In genomic region chr13:76210262-76210661, GRCh38 we compare ENCODE assay signal across 16 cellular contexts.
DNase-seq lines count a peak whose midpoint lies in the region; ATAC-seq and TF ChIP-seq lines count a peak whose summit lies in the region.
"Had no signal": no experiment of that assay in that cellular context is flagged by ENCODE, and none has a peak within 500 bp of the region (broad histone marks: within the 10 kb centered on the region; RNA-seq: fewer than 3 reads in every experiment).

No MANE protein-coding gene starts in this region.

- H3K27me3 ChIP-seq in neural progenitor cell: no peaks in the 10 kb centered on the region

- H3K9me3 Mint-ChIP-seq in neural progenitor cell: no peaks in the 10 kb centered on the region
- H3K9me3 Mint-ChIP-seq: activated naive CD8-positive, alpha-beta T cell treated with anti-CD3 and anti-CD28 coated beads for 36 hours; natural killer cell treated with Interleukin-12 subunit alpha and Interleukin-12 subunit beta and Interleukin-15 and Interleukin-18, amount 100 ng/mL, for 72 hours; type B pancreatic cell had no signal

- H3K4me3 Mint-ChIP-seq in neural progenitor cell: no peak overlapping the region
- H3K4me3 Mint-ChIP-seq: activated naive CD8-positive, alpha-beta T cell treated with anti-CD3 and anti-CD28 coated beads for 36 hours; natural killer cell treated with Interleukin-12 subunit alpha and Interleukin-12 subunit beta and Interleukin-15 and Interleukin-18, amount 100 ng/mL, for 72 hours; type B pancreatic cell had no signal

- H3F3A ChIP-seq in neural progenitor cell (ENCODE audit: low read depth): no peaks in the 10 kb centered on the region

- no peaks in the 10 kb centered on the region for H3K79me2 ChIP-seq in neural progenitor cell (ENCODE audit: low read depth)

- peaks cover 2% of the 10 kb centered on the region for H3K27me3 Mint-ChIP-seq in neural progenitor cell (ENCODE audit: insufficient read depth, low read depth)
- H3K27me3 Mint-ChIP-seq: activated naive CD8-positive, alpha-beta T cell treated with anti-CD3 and anti-CD28 coated beads for 36 hours; natural killer cell treated with Interleukin-12 subunit alpha and Interleukin-12 subunit beta and Interleukin-15 and Interleukin-18, amount 100 ng/mL, for 72 hours; type B pancreatic cell had no signal

- H3K27ac Mint-ChIP-seq in neural progenitor cell: no peak overlapping the region
- H3K27ac Mint-ChIP-seq: activated naive CD8-positive, alpha-beta T cell treated with anti-CD3 and anti-CD28 coated beads for 36 hours; natural killer cell treated with Interleukin-12 subunit alpha and Interleukin-12 subunit beta and Interleukin-15 and Interleukin-18, amount 100 ng/mL, for 72 hours; type B pancreatic cell had no signal

- no peak overlapping the region for H3K4me2 ChIP-seq in neural progenitor cell

- TF ChIP-seq CTCF in neural progenitor cell (IDR thresholded peaks at IDR 0.05): no peak

- no peaks in the 10 kb centered on the region for H4K20me1 ChIP-seq in neural progenitor cell (ENCODE audit: low read depth)

- H3K36me3 ChIP-seq in neural progenitor cell: no peaks in the 10 kb centered on the region

- no peak overlapping the region for H3K9ac ChIP-seq in neural progenitor cell

- H2AFZ ChIP-seq in neural progenitor cell (replicated peaks): no peak overlapping the region

- H3K36me3 Mint-ChIP-seq in neural progenitor cell: no peaks in the 10 kb centered on the region
- H3K36me3 Mint-ChIP-seq: activated naive CD8-positive, alpha-beta T cell treated with anti-CD3 and anti-CD28 coated beads for 36 hours; natural killer cell treated with Interleukin-12 subunit alpha and Interleukin-12 subunit beta and Interleukin-15 and Interleukin-18, amount 100 ng/mL, for 72 hours; type B pancreatic cell had no signal

- no peaks in the 10 kb centered on the region for H3K4me1 ChIP-seq in neural progenitor cell

- peak; percentile 1 to 14 for DNase-seq in NCI-H446 (lab: John Stamatoyannopoulos, UW)
- DNase-seq in NCI-H446 treated with DMSO at 0.1 percent for 48 hours (lab: John Stamatoyannopoulos, UW): no peak
- DNase-seq in NCI-H69 (lab: John Stamatoyannopoulos, UW): peak; percentile 5
- peak; percentile 12 for DNase-seq in fibroblast of the conjunctiva (ENCODE audit: low read depth)
- peak; percentile 49 for DNase-seq in stromal cell of bone marrow (ENCODE audit: low read depth)
- DNase-seq in neural progenitor cell (ENCODE audit: low spot score): no peak
- DNase-seq: activated naive CD8-positive, alpha-beta T cell treated with anti-CD3 and anti-CD28 coated beads for 36 hours; hippocampal formation; NCI-H526 treated with DMSO at 0.1 percent for 48 hours; stimulated activated CD4-positive, alpha-beta T cell treated with anti-CD3 and anti-CD28 coated beads, Interleukin-1b, Interleukin-23, amount 100 ng/mL, for 48 hours; T-helper 1 cell had no signal

- no peaks in the 10 kb centered on the region for H3K4me1 Mint-ChIP-seq in neural progenitor cell
- H3K4me1 Mint-ChIP-seq: activated naive CD8-positive, alpha-beta T cell treated with anti-CD3 and anti-CD28 coated beads for 36 hours had no signal

- ATAC-seq in GM21529 (IDR thresholded peaks at IDR 0.05; ENCODE audit: unreplicated experiment) (no peak), GM21526 (IDR thresholded peaks at IDR 0.05; ENCODE audit: low FRiP score, unreplicated experiment) (no peak)
- ATAC-seq: activated CD4-positive, CD25-positive, alpha-beta regulatory T cell treated with anti-CD3 and anti-CD28 coated beads, Interleukin-2, amount 50 U/mL, for 24 hours; natural killer cell treated with Interleukin-12 subunit alpha and Interleukin-12 subunit beta and Interleukin-15 and Interleukin-18, amount 100 ng/mL, for 72 hours had no signal

- no peaks in the 10 kb centered on the region for H3K9me3 ChIP-seq in neural progenitor cell (ENCODE audit: low read depth)

- H3K27ac ChIP-seq in neural progenitor cell: no peak overlapping the region

- no peak overlapping the region for H3K4me3 ChIP-seq in neural progenitor cell

Comparison
In these comparisons a context has a peak if more than half of its experiments do, and no peak if none do; other contexts are left out.
1. DNase-seq: peak in NCI-H446 (2 of 2), NCI-H69 (single experiment), fibroblast of the conjunctiva (single experiment) and stromal cell of bone marrow (single experiment); none in NCI-H446 treated with DMSO at 0.1 percent for 48 hours (single experiment) and neural progenitor cell (single experiment).